Comparison of ENCODE assay signal across 25 cellular contexts in the genomic region with DNA sequence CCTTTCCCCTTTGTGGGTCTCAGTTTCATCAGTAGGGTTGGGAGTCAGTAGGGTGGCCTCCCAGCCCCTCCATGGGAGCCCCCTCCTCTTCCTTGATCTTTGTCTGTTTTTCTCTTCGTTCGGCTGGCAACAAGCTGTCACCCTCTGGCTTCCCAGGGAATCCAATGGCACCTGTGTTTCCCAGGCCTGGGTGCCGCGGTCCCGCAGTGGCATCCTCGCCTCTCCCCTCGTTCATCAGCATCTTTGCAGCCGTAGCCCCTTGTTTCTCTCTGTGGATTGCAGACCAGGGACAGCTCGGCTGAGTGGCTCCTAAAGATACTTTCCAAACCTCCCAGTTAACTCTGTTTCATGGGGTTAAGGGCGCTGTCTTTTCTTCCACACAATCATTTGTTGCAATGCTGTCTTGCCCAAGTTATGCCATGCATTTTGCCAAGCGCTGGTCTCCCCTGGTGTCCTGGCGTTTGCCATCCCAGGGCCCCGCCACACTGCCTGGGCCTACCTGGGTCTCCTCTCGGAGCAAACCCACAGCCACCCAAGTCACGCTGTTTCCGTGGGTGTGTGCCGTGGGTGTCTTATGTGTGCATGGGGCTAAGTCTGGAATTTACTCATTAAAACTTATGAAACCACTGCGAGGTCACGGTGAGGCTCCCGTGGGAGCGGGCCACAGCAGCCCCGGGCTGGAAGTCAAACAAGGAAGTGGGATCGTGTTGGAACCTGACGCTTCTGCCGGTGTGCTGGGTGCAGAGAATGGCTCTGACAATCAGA.
"Had no signal": no experiment of that assay in that cellular context is flagged by ENCODE, and none has a peak within 500 bp of the region (broad histone marks: within the 10 kb centered on the region; RNA-seq: fewer than 3 reads in every experiment).

No MANE protein-coding gene starts in this region.

- H3K36me3 ChIP-seq: breast epithelium, right atrium auricular region had no signal

- H3K4me3 ChIP-seq: breast epithelium, right atrium auricular region, smooth muscle cell had no signal

- H3K9me3 ChIP-seq: breast epithelium, right atrium auricular region had no signal

- H3K4me2 ChIP-seq: smooth muscle cell had no signal

- H3K4me1 Mint-ChIP-seq: activated T-helper 17 cell treated with anti-CD3 and anti-CD28 coated beads, Interleukin-2, amount 50 U/mL, for 72 hours; mesothelial cell of epicardium; stimulated activated memory B cell treated with anti-CD40 and anti-IgM and Interleukin-4, amounts not matched to agents 10 μg/mL and 1 μg/mL and 100 μg/mL, for 72 hours had no signal

- DNase-seq: activated B cell treated with CpG ODN at 0.5 μM for 24 hours; activated gamma-delta T cell treated with Interleukin-2 at 50 U/mL for 16 hours; activated naive CD4-positive, alpha-beta T cell treated with anti-CD3 and anti-CD28 coated beads, Interleukin-2, amount 50 U/mL, for 16 hours; activated T-cell treated with anti-CD3 and anti-CD28 coated beads, Interleukin-2, amount 50 U/mL, for 4 hours; central memory CD4-positive, alpha-beta T cell; effector CD4-positive, alpha-beta T cell; left cardiac atrium; left ventricle myocardium superior; naive B cell; nephron progenitor cell; nucleus accumbens; stimulated activated CD4-positive, alpha-beta T cell treated with anti-CD3 and anti-CD28 coated beads, Interleukin-1b, Interleukin-23, amount 100 ng/mL, for 48 hours; stimulated activated CD4-positive, alpha-beta T cell treated with anti-CD3 and anti-CD28 coated beads, Interleukin-4, amount 100 ng/mL, for 4 hours; stimulated activated CD8-positive, alpha-beta memory T cell treated with anti-CD3 and anti-CD28 coated beads, Interleukin-4, amount 100 ng/mL, for 48 hours; substantia nigra; T-helper 17 cell had no signal

- H3K36me3 Mint-ChIP-seq: mesothelial cell of epicardium; naive B cell; stimulated activated memory B cell treated with anti-CD40 and anti-IgM and Interleukin-4, amounts not matched to agents 10 μg/mL and 1 μg/mL and 100 μg/mL, for 72 hours had no signal

- H3K9me3 Mint-ChIP-seq: activated B cell treated with CpG ODN at 0.5 μM for 24 hours; activated T-cell treated with anti-CD3 and anti-CD28 coated beads, Interleukin-2, amount 50 U/mL, for 4 hours; activated T-helper 17 cell treated with anti-CD3 and anti-CD28 coated beads, Interleukin-2, amount 50 U/mL, for 72 hours; dendritic cell treated with granulocyte-macrophage colony-stimulating factor and Interleukin-4, amounts not matched to agents 40 ng/mL and 50 ng/mL, for 4 days; mesothelial cell of epicardium; naive B cell; nephron progenitor cell; stimulated activated naive CD8-positive, alpha-beta T cell treated with anti-CD3 and anti-CD28 coated beads, Interleukin-15, amount 100 ng/mL, for 72 hours had no signal

- H3K4me1 ChIP-seq: breast epithelium, right atrium auricular region had no signal

- H3K4me3 Mint-ChIP-seq: activated B cell treated with CpG ODN at 0.5 μM for 24 hours; activated T-cell treated with anti-CD3 and anti-CD28 coated beads, Interleukin-2, amount 50 U/mL, for 4 hours; activated T-helper 17 cell treated with anti-CD3 and anti-CD28 coated beads, Interleukin-2, amount 50 U/mL, for 72 hours; dendritic cell treated with granulocyte-macrophage colony-stimulating factor and Interleukin-4, amounts not matched to agents 40 ng/mL and 50 ng/mL, for 4 days; mesothelial cell of epicardium; naive B cell; nephron progenitor cell; stimulated activated memory B cell treated with anti-CD40 and anti-IgM and Interleukin-4, amounts not matched to agents 10 μg/mL and 1 μg/mL and 100 μg/mL, for 72 hours; stimulated activated naive CD8-positive, alpha-beta T cell treated with anti-CD3 and anti-CD28 coated beads, Interleukin-15, amount 100 ng/mL, for 72 hours; T-helper 17 cell had no signal

- H3K27ac ChIP-seq: breast epithelium, epithelial cell of prostate, right atrium auricular region had no signal

- H3K27ac Mint-ChIP-seq: activated B cell treated with CpG ODN at 0.5 μM for 24 hours; activated T-helper 17 cell treated with anti-CD3 and anti-CD28 coated beads, Interleukin-2, amount 50 U/mL, for 72 hours; dendritic cell treated with granulocyte-macrophage colony-stimulating factor and Interleukin-4, amounts not matched to agents 40 ng/mL and 50 ng/mL, for 4 days; mesothelial cell of epicardium; naive B cell; stimulated activated memory B cell treated with anti-CD40 and anti-IgM and Interleukin-4, amounts not matched to agents 10 μg/mL and 1 μg/mL and 100 μg/mL, for 72 hours; stimulated activated naive CD8-positive, alpha-beta T cell treated with anti-CD3 and anti-CD28 coated beads, Interleukin-15, amount 100 ng/mL, for 72 hours; T-helper 17 cell had no signal

- ATAC-seq: activated T-cell treated with anti-CD3 and anti-CD28 coated beads, Interleukin-2, amount 50 U/mL, for 4 hours; activated T-helper 17 cell treated with anti-CD3 and anti-CD28 coated beads, Interleukin-2, amount 50 U/mL, for 72 hours; left cardiac atrium; left ventricle myocardium superior; stimulated activated memory B cell treated with anti-CD40 and anti-IgM and Interleukin-4, amounts not matched to agents 10 μg/mL and 1 μg/mL and 100 μg/mL, for 72 hours; T-helper 17 cell had no signal

- H3K27me3 ChIP-seq: right atrium auricular region had no signal

- H3K27me3 Mint-ChIP-seq: activated B cell treated with CpG ODN at 0.5 μM for 24 hours; stimulated activated memory B cell treated with anti-CD40 and anti-IgM and Interleukin-4, amounts not matched to agents 10 μg/mL and 1 μg/mL and 100 μg/mL, for 72 hours had no signal
